ENCODE assay signal across 21 cellular contexts in the genomic region with DNA sequence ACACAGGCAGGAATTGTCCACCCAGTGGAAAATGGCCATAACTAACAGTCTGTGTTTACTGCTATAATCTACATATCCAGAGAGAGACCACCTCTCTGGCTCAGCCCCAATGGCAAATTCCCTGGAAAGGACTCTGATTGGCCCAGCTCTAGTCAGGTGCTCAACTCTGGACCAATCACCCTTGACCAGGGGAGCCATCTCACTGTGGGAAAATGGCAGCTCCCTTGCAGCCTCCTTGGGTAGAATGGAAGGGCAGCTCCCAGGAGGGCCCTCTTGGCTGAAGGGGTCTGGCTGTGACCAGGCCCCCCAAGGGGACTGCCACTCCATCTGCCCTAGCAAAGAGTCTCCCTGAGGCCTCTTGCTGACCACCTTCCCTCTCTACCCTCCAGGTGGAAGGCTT. TPM values are rescaled to one million over a fixed set of nuclear protein-coding genes. Genes with fewer than 3 reads are reported as not detected.
DNase-seq lines count a peak whose midpoint lies in the region; ATAC-seq and TF ChIP-seq lines count a peak whose summit lies in the region.
"Had no signal": no experiment of that assay in that cellular context is flagged by ENCODE, and none has a peak within 500 bp of the region (broad histone marks: within the 10 kb centered on the region; RNA-seq: fewer than 3 reads in every experiment).

No MANE protein-coding gene starts in this region.

- no peak overlapping the region for H3K4me3 ChIP-seq in fibroblast of mammary gland (ENCODE audit: control insufficient read depth, low read depth, low read length)
- H3K4me3 ChIP-seq in upper lobe of left lung = no peak overlapping the region
- H3K4me3 ChIP-seq: lung, SJSA1, uterus had no signal

- DNase-seq in activated effector memory CD4-positive, alpha-beta T cell treated with anti-CD3 and anti-CD28 coated beads, Interleukin-2, amount 50 U/mL, for 16 hours = peak; percentile 37
- DNase-seq in activated effector memory CD4-positive, alpha-beta T cell treated with Interleukin-2 at 50 U/mL for 16 hours = no peak
- DNase-seq in RPMI7951 (ENCODE audit: low read depth) (peak; percentile 39), fibroblast of mammary gland (ENCODE audit: low read depth) (peak; percentile 24), HFFc6 (no peak), upper lobe of left lung (no peak)
- no peak for DNase-seq in activated naive CD4-positive, alpha-beta T cell treated with anti-CD3 and anti-CD28 coated beads, Interleukin-2, amount 10 ng/mL, durations not matched to agents 7 days and 5 days
- DNase-seq: DMS153, GOT3, NCI-H2227 treated with DMSO at 0.1 percent for 48 hours, NCI-H774, T-helper 17 cell, uterus had no signal

- peaks cover 0 to 7% (median 3%) of the 10 kb centered on the region in 4 donors for H3K27me3 ChIP-seq in upper lobe of left lung

- no peaks in the 10 kb centered on the region for H3K36me3 Mint-ChIP-seq in HFFc6 (ENCODE audit: low read depth)
- H3K36me3 Mint-ChIP-seq in activated naive CD4-positive, alpha-beta T cell treated with anti-CD3 and anti-CD28 coated beads, Interleukin-2, amount 10 ng/mL, durations not matched to agents 7 days and 5 days = no peaks in the 10 kb centered on the region
- H3K36me3 Mint-ChIP-seq: CD8-positive, alpha-beta T cell had no signal

- H3K27ac Mint-ChIP-seq in HFFc6 = no peak overlapping the region
- no peak overlapping the region for H3K27ac Mint-ChIP-seq in activated naive CD4-positive, alpha-beta T cell treated with anti-CD3 and anti-CD28 coated beads, Interleukin-2, amount 10 ng/mL, durations not matched to agents 7 days and 5 days
- H3K27ac Mint-ChIP-seq: CD8-positive, alpha-beta T cell; T-helper 17 cell had no signal

- H3K9me3 Mint-ChIP-seq in HFFc6 = no peaks in the 10 kb centered on the region
- no peaks in the 10 kb centered on the region for H3K9me3 Mint-ChIP-seq in activated naive CD4-positive, alpha-beta T cell treated with anti-CD3 and anti-CD28 coated beads, Interleukin-2, amount 10 ng/mL, durations not matched to agents 7 days and 5 days
- H3K9me3 Mint-ChIP-seq: CD8-positive, alpha-beta T cell had no signal

- H3K4me1 Mint-ChIP-seq in HFFc6 (ENCODE audit: low read depth) = peaks cover 16% of the 10 kb centered on the region
- no peaks in the 10 kb centered on the region for H3K4me1 Mint-ChIP-seq in activated naive CD4-positive, alpha-beta T cell treated with anti-CD3 and anti-CD28 coated beads, Interleukin-2, amount 10 ng/mL, durations not matched to agents 7 days and 5 days

- no peak overlapping the region for H3K4me3 Mint-ChIP-seq in HFFc6
- no peak overlapping the region for H3K4me3 Mint-ChIP-seq in activated naive CD4-positive, alpha-beta T cell treated with anti-CD3 and anti-CD28 coated beads, Interleukin-2, amount 10 ng/mL, durations not matched to agents 7 days and 5 days
- H3K4me3 Mint-ChIP-seq: CD8-positive, alpha-beta T cell; T-helper 17 cell had no signal

- peaks cover 15 to 30% (median 22%) of the 10 kb centered on the region in 4 donors for H3K4me1 ChIP-seq in upper lobe of left lung
- H3K4me1 ChIP-seq: uterus had no signal

- TF ChIP-seq CTCF in fibroblast of mammary gland (conservative IDR thresholded peaks at IDR 0.05; ENCODE audit: control insufficient read depth, insufficient read depth, low read depth, low read length) (no peak), HFFc6 (IDR thresholded peaks at IDR 0.05) (no peak), upper lobe of left lung (IDR thresholded peaks at IDR 0.05) (no peak)

- CTCF ChIA-PET in activated naive CD4-positive, alpha-beta T cell treated with anti-CD3 and anti-CD28 coated beads, Interleukin-2, amount 10 ng/mL, durations not matched to agents 7 days and 5 days (lab: Charles Lee) = interaction anchor here (0.7 to 2.8 kb wide), 26 partner anchors 9 to 299 kb away, joined by 3 to 29 read pairs (median 4); no protein-coding TSS in a partner anchor

- H3K27me3 Mint-ChIP-seq in HFFc6 (ENCODE audit: insufficient read depth) = peaks cover 34% of the 10 kb centered on the region
- peaks cover 64% of the 10 kb centered on the region for H3K27me3 Mint-ChIP-seq in activated naive CD4-positive, alpha-beta T cell treated with anti-CD3 and anti-CD28 coated beads, Interleukin-2, amount 10 ng/mL, durations not matched to agents 7 days and 5 days

- H3K36me3 ChIP-seq in upper lobe of left lung = no peaks in the 10 kb centered on the region
- H3K36me3 ChIP-seq: SJSA1, uterus had no signal

- ATAC-seq in HG02885 (IDR thresholded peaks at IDR 0.05; ENCODE audit: poor library complexity, unreplicated experiment) (no peak), upper lobe of left lung (ENCODE audit: low FRiP score in 2 of 2) (no peak)

- no peaks in the 10 kb centered on the region for H3K9me3 ChIP-seq in upper lobe of left lung
- H3K9me3 ChIP-seq: SJSA1, uterus had no signal

- TF ChIP-seq EP300 in upper lobe of left lung (IDR thresholded peaks at IDR 0.05) = no peak

- peak overlapping the region in 2 of 4 donors; percentile 79 to 96 for H3K27ac ChIP-seq in upper lobe of left lung
- H3K27ac ChIP-seq: SJSA1, uterus had no signal

- no peak for TF ChIP-seq POLR2A in upper lobe of left lung (IDR thresholded peaks at IDR 0.05)

RNA-seq across cellular contexts. Expression of a gene that starts 3.1 kb away (rescaled TPM):
- total RNA-seq in RPMI7951 (2014; rRNA removed; shearing (Covaris generic)) = not detected in 2 replicates
- not detected for total RNA-seq in HFFc6 (2021; fragmentation: NEBNext Ultra II Directional; extraction: Animal tissue kit (Norgen Biotek cat#: 25700))
- 100 to 1,000 TPM in 3 of 6 donors, 10 to 100 TPM in 3; 46.2 to 177 (median 105) TPM for total RNA-seq in upper lobe of left lung
- total RNA-seq: CD8-positive, alpha-beta T cell; fibroblast of villous mesenchyme; HT1080; myocyte; SJSA1; T-helper 17 cell had no signal

RNA-seq across cellular contexts. Expression of a gene that starts 39.6 kb away (rescaled TPM):
- total RNA-seq in RPMI7951 (2014; rRNA removed; shearing (Covaris generic)) = not detected in 2 replicates
- not detected for total RNA-seq in HFFc6 (2021; fragmentation: NEBNext Ultra II Directional; extraction: Animal tissue kit (Norgen Biotek cat#: 25700))
- 1 to 10 TPM in 3 of 6 donors, not detected in 3; 2.6 to 5.0 (median 3.8) TPM for total RNA-seq in upper lobe of left lung
- total RNA-seq: CD8-positive, alpha-beta T cell; fibroblast of villous mesenchyme; HT1080; myocyte; SJSA1 had no signal

RNA-seq across cellular contexts. Expression of a gene that starts 45.5 kb away (rescaled TPM):
- not detected in 2 replicates for total RNA-seq in RPMI7951 (2014; rRNA removed; shearing (Covaris generic))
- not detected for total RNA-seq in HFFc6 (2021; fragmentation: NEBNext Ultra II Directional; extraction: Animal tissue kit (Norgen Biotek cat#: 25700))
- total RNA-seq in upper lobe of left lung = not detected
- total RNA-seq: fibroblast of villous mesenchyme, omental fat pad, SJSA1, T-helper 17 cell, uterus had no signal

Comparison
In these comparisons a context has a peak if more than half of its experiments do, and no peak if none do; other contexts are left out.
1. DNase-seq: peak in activated effector memory CD4-positive, alpha-beta T cell treated with anti-CD3 and anti-CD28 coated beads, Interleukin-2, amount 50 U/mL, for 16 hours (single experiment), RPMI7951 (single experiment) and fibroblast of mammary gland (single experiment); none in activated effector memory CD4-positive, alpha-beta T cell treated with Interleukin-2 at 50 U/mL for 16 hours (single experiment), HFFc6 (single experiment), upper lobe of left lung (0 of 2) and activated naive CD4-positive, alpha-beta T cell treated with anti-CD3 and anti-CD28 coated beads, Interleukin-2, amount 10 ng/mL, durations not matched to agents 7 days and 5 days (single experiment).
2. RNA of a gene that starts 3.1 kb away (total RNA-seq): 46.2 to 177 TPM in upper lobe of left lung; not detected in HFFc6 and not detected in RPMI7951; every median in the first group is over 10 times any median in the second.